Comparison of ENCODE assay signal across 1 cellular context in the genomic region with DNA sequence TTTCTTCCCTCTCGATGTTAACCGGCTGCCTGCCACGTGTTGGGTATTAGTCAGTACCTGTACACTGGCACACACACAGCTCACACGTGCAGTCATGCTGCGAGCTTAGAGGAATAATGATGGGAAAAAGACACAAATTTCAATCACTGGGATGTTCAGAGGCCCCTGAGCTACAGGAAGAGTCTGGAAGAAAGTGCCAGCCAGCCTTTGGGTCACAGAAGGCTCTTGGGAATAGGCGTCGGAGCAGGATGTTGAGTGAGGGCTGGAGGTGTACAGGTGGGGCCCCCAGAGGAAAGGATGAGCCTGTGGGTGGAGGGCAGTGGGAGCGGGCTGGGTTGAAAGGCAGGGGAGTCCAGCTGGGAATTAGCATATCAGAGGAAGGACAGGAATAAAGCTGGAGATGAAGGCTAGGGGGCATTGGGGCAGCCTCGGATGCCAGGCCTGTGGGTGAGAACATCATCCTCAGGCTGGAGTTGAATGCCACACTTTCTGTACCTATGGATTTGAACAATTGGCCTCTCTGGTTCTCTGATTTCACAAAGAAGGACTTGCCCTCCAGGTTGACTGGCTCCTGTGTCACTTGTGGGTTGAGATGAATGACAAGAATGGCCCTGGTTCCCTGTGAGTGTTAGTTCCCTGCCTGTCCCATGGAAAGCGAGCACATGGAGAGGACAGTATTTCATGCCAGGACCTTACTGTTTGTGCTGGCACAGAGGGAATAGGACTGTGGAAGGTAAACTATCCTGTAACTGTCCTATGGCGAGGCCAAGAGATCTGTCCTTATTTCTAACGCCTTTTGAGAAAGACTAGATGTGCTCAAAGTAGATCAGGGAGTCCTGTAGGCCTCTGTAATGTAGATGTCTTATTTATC.
TF ChIP-seq lines count a peak whose summit lies in the region.

No MANE protein-coding gene starts in this region.

TF ChIP-seq in GM23338, 12 proteins besides CTCF, POLR2A, EP300 and RAD21:
- TF ChIP-seq, protein P1, sequence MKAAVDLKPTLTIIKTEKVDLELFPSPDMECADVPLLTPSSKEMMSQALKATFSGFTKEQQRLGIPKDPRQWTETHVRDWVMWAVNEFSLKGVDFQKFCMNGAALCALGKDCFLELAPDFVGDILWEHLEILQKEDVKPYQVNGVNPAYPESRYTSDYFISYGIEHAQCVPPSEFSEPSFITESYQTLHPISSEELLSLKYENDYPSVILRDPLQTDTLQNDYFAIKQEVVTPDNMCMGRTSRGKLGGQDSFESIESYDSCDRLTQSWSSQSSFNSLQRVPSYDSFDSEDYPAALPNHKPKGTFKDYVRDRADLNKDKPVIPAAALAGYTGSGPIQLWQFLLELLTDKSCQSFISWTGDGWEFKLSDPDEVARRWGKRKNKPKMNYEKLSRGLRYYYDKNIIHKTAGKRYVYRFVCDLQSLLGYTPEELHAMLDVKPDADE (IDR thresholded peaks at IDR 0.05), result no peak
- TF ChIP-seq STAT1 (IDR thresholded peaks at IDR 0.05; ENCODE audit: unreplicated experiment) (no peak), EZH2 (IDR thresholded peaks at IDR 0.05; ENCODE audit: low read depth, unreplicated experiment) (no peak)
